ENCODE assay signal across 1 cellular context in the genomic region with DNA sequence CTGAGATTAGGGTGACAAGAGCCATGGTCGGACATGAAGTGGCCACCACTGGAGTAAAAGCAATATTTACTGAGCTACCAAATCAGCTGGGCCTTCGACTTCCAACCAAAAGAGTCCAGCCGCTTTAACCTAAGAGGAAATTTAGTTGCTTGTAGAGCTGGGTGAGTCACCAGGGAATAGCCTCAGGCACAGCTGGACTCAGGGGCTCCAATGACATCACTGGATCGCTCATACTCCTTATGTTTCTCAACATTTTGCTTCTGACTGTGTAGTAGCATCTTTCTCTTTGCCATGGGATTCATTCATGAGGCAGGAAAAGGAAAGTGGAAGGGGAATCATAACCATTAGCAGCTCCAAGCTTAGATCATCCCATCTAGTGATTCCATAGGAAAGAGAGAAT.
TF ChIP-seq lines count a peak whose summit lies in the region.

No MANE protein-coding gene starts in this region.

TF ChIP-seq in HEK293, 187 proteins besides CTCF, POLR2A, EP300 and RAD21 (continued from another document):
- peak; percentile 38; the same call in 1 of the 2 replicates for TF ChIP-seq ZIC2 (tag by site-specific recombination; IDR thresholded peaks at IDR 0.05)
- TF ChIP-seq ZBTB44 (tag by site-specific recombination; IDR thresholded peaks at IDR 0.05), result no peak
- TF ChIP-seq ZFP69B (tag by site-specific recombination; IDR thresholded peaks at IDR 0.05), result peak; percentile 51; the same call in 1 of the 2 replicates
- no peak for TF ChIP-seq ZNF23 (tag by site-specific recombination; IDR thresholded peaks at IDR 0.05; ENCODE audit: borderline replicate concordance)
- TF ChIP-seq ZNF248 (tag by site-specific recombination; IDR thresholded peaks at IDR 0.05), result no peak
- TF ChIP-seq ZNF10 (tag by site-specific recombination; IDR thresholded peaks at IDR 0.05), result no peak
- no peak for TF ChIP-seq ZNF645 (tag by site-specific recombination; IDR thresholded peaks at IDR 0.05)
- TF ChIP-seq, protein P1, sequence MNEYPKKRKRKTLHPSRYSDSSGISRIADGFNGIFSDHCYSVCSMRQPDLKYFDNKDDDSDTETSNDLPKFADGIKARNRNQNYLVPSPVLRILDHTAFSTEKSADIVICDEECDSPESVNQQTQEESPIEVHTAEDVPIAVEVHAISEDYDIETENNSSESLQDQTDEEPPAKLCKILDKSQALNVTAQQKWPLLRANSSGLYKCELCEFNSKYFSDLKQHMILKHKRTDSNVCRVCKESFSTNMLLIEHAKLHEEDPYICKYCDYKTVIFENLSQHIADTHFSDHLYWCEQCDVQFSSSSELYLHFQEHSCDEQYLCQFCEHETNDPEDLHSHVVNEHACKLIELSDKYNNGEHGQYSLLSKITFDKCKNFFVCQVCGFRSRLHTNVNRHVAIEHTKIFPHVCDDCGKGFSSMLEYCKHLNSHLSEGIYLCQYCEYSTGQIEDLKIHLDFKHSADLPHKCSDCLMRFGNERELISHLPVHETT (tag by site-specific recombination; IDR thresholded peaks at IDR 0.05), result no peak
- TF ChIP-seq ZBTB48 (tag by site-specific recombination; IDR thresholded peaks at IDR 0.05), result no peak
- TF ChIP-seq, protein P2, sequence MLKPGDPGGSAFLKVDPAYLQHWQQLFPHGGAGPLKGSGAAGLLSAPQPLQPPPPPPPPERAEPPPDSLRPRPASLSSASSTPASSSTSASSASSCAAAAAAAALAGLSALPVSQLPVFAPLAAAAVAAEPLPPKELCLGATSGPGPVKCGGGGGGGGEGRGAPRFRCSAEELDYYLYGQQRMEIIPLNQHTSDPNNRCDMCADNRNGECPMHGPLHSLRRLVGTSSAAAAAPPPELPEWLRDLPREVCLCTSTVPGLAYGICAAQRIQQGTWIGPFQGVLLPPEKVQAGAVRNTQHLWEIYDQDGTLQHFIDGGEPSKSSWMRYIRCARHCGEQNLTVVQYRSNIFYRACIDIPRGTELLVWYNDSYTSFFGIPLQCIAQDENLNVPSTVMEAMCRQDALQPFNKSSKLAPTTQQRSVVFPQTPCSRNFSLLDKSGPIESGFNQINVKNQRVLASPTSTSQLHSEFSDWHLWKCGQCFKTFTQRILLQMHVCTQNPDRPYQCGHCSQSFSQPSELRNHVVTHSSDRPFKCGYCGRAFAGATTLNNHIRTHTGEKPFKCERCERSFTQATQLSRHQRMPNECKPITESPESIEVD (tag by site-specific recombination; IDR thresholded peaks at IDR 0.05), result no peak
- TF ChIP-seq PRDM2 (tag by site-specific recombination; IDR thresholded peaks at IDR 0.05; ENCODE audit: borderline replicate concordance), result no peak
- no peak for TF ChIP-seq ZNF391 (tag by site-specific recombination; IDR thresholded peaks at IDR 0.05; ENCODE audit: borderline replicate concordance, low read depth)
- no peak for TF ChIP-seq ZNF354C (tag by site-specific recombination; IDR thresholded peaks at IDR 0.05; ENCODE audit: borderline replicate concordance, low read depth)
- no peak for TF ChIP-seq ZNF398 (tag by site-specific recombination; IDR thresholded peaks at IDR 0.05)
- TF ChIP-seq KLF1 (tag by site-specific recombination; IDR thresholded peaks at IDR 0.05), result no peak
- TF ChIP-seq, protein P3, sequence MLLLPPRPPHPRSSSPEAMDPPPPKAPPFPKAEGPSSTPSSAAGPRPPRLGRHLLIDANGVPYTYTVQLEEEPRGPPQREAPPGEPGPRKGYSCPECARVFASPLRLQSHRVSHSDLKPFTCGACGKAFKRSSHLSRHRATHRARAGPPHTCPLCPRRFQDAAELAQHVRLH (tag by site-specific recombination; IDR thresholded peaks at IDR 0.05), result no peak
- TF ChIP-seq ZNF433 (tag by site-specific recombination; IDR thresholded peaks at IDR 0.05; ENCODE audit: low read depth), result no peak
- TF ChIP-seq ZNF37A (tag by site-specific recombination; IDR thresholded peaks at IDR 0.05), result no peak
- 0 out of 2 replicates have a peak, but pooled peaks have one; percentile 29 for TF ChIP-seq OSR2 (tag by site-specific recombination; IDR thresholded peaks at IDR 0.05)
- TF ChIP-seq, protein P4, sequence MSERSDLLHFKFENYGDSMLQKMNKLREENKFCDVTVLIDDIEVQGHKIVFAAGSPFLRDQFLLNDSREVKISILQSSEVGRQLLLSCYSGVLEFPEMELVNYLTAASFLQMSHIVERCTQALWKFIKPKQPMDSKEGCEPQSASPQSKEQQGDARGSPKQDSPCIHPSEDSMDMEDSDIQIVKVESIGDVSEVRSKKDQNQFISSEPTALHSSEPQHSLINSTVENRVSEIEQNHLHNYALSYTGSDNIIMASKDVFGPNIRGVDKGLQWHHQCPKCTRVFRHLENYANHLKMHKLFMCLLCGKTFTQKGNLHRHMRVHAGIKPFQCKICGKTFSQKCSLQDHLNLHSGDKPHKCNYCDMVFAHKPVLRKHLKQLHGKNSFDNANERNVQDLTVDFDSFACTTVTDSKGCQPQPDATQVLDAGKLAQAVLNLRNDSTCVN (tag by site-specific recombination; optimal IDR thresholded peaks at IDR 0.05), result no peak
- TF ChIP-seq SCRT1 (tag by site-specific recombination; IDR thresholded peaks at IDR 0.05; ENCODE audit: borderline replicate concordance), result no peak
- TF ChIP-seq KLF10 (tag by site-specific recombination; IDR thresholded peaks at IDR 0.05), result no peak
- TF ChIP-seq BCL11B (tag by site-specific recombination; IDR thresholded peaks at IDR 0.05; ENCODE audit: low read depth), result no peak
